In the genomic region with DNA sequence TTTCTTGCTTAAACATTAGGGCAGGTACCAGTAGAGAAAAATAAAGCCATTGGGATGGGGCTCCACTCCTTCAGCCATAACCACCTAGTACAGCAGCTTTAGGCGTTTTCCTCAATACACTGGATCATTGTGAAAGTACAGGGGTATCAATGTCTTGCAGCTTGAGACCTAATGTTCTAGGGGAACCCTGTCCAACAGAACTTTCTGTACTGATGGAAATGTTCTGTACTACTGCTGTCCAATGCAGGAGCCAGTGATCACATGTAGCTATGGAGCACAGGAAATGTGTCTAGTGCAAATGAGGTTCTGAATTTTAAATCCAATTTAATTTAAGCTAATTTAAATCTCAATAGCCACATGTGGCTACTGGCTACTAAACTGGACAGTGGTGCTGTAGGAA, we compare ENCODE assay signal across 27 cellular contexts.
"Had no signal": no experiment of that assay in that cellular context is flagged by ENCODE, and none has a peak within 500 bp of the region (broad histone marks: within the 10 kb centered on the region; RNA-seq: fewer than 3 reads in every experiment).

No MANE protein-coding gene starts in this region.

- H3K9me3 ChIP-seq: left ventricle myocardium inferior, neutrophil, right atrium auricular region, right lobe of liver, stomach, testis, thyroid gland, transverse colon, upper lobe of left lung, vagina had no signal

- H3K36me3 ChIP-seq: left ventricle myocardium inferior, neural progenitor cell, neutrophil, right atrium auricular region, right lobe of liver, stomach, thyroid gland, transverse colon, upper lobe of left lung, vagina had no signal

- H3K9ac ChIP-seq: neural progenitor cell, parathyroid adenoma had no signal

- H3K27me3 Mint-ChIP-seq: naive B cell; stimulated activated naive B cell treated with anti-CD40 and anti-IgM and Interleukin-4, amounts not matched to agents 10 μg/mL and 1 μg/mL and 100 μg/mL, for 72 hours had no signal

- DNase-seq: islet precursor cell; left ventricle myocardium inferior; mesendoderm; naive B cell; natural killer cell; nephron progenitor cell; occipital lobe; right lobe of liver; stimulated activated CD4-positive, alpha-beta T cell treated with anti-CD3 and anti-CD28 coated beads, Interleukin-12 subunit alpha, Interleukin-12 subunit beta, amount 100 ng/mL, for 4 hours; stimulated activated CD4-positive, alpha-beta T cell treated with anti-CD3 and anti-CD28 coated beads, Interleukin-15, amount 100 ng/mL, for 24 hours; stimulated activated CD4-positive, alpha-beta T cell treated with anti-CD3 and anti-CD28 coated beads, Interleukin-2, amount 100 ng/mL, for 24 hours; stimulated activated CD4-positive, alpha-beta T cell treated with anti-CD3 and anti-CD28 coated beads, Interleukin-4, amount 100 ng/mL, for 1 hour; stimulated activated naive B cell treated with anti-CD40 and anti-IgM and Interleukin-4, amounts not matched to agents 10 μg/mL and 1 μg/mL and 100 μg/mL, for 72 hours; stimulated activated naive CD8-positive, alpha-beta T cell treated with anti-CD3 and anti-CD28 coated beads, Interleukin-15, Interleukin-2, amounts not matched to agents 100 U/mL and 50 U/mL, for 24 hours; stomach; testis; thyroid gland; transverse colon; upper lobe of left lung had no signal

- H3K79me2 ChIP-seq: parathyroid adenoma had no signal

- H3K4me1 Mint-ChIP-seq: naive B cell; stimulated activated naive B cell treated with anti-CD40 and anti-IgM and Interleukin-4, amounts not matched to agents 10 μg/mL and 1 μg/mL and 100 μg/mL, for 72 hours had no signal

- H2AFZ ChIP-seq: neural progenitor cell, parathyroid adenoma had no signal

- H3K4me1 ChIP-seq: neural progenitor cell, vagina had no signal

- ATAC-seq: natural killer cell; right lobe of liver; stimulated activated naive B cell treated with anti-CD40 and anti-IgM and Interleukin-4, amounts not matched to agents 10 μg/mL and 1 μg/mL and 100 μg/mL, for 72 hours; stimulated activated naive CD8-positive, alpha-beta T cell treated with anti-CD3 and anti-CD28 coated beads, Interleukin-15, Interleukin-2, amounts not matched to agents 100 U/mL and 50 U/mL, for 24 hours had no signal

- H3K36me3 Mint-ChIP-seq: mesothelial cell of epicardium; naive B cell; natural killer cell; neural progenitor cell; stimulated activated naive B cell treated with anti-CD40 and anti-IgM and Interleukin-4, amounts not matched to agents 10 μg/mL and 1 μg/mL and 100 μg/mL, for 72 hours had no signal

- H3K9me3 Mint-ChIP-seq: mesothelial cell of epicardium; naive B cell; natural killer cell; nephron progenitor cell; neural progenitor cell; stimulated activated naive B cell treated with anti-CD40 and anti-IgM and Interleukin-4, amounts not matched to agents 10 μg/mL and 1 μg/mL and 100 μg/mL, for 72 hours had no signal

- H3K27me3 ChIP-seq: neural progenitor cell, neutrophil, right atrium auricular region, right lobe of liver, stomach, testis, thyroid gland, transverse colon, upper lobe of left lung, vagina had no signal

- H3K4me3 Mint-ChIP-seq: mesothelial cell of epicardium; naive B cell; natural killer cell; nephron progenitor cell; neural progenitor cell; stimulated activated naive B cell treated with anti-CD40 and anti-IgM and Interleukin-4, amounts not matched to agents 10 μg/mL and 1 μg/mL and 100 μg/mL, for 72 hours had no signal

- H3K27ac Mint-ChIP-seq: mesothelial cell of epicardium; naive B cell; natural killer cell; nephron progenitor cell; neural progenitor cell; stimulated activated naive B cell treated with anti-CD40 and anti-IgM and Interleukin-4, amounts not matched to agents 10 μg/mL and 1 μg/mL and 100 μg/mL, for 72 hours had no signal

- H3K27ac ChIP-seq: left ventricle myocardium inferior, neural progenitor cell, neutrophil, parathyroid adenoma, right atrium auricular region, right lobe of liver, skin epidermis, stomach, testis, thyroid gland, transverse colon, vagina had no signal

- H3K4me2 ChIP-seq: neural progenitor cell had no signal

- H3K4me3 ChIP-seq: left ventricle myocardium inferior, lung, neural progenitor cell, right atrium auricular region, right lobe of liver, skin epidermis, stomach, testis, thyroid gland, transverse colon, upper lobe of left lung, vagina had no signal
